8 cellular contexts compared by ENCODE assay signal in genomic region chr10:95260397-95260881, GRCh38. TPM values are rescaled to one million over a fixed set of nuclear protein-coding genes. Genes with fewer than 3 reads are reported as not detected.
DNase-seq lines count a peak whose midpoint lies in the region; ATAC-seq and TF ChIP-seq lines count a peak whose summit lies in the region.

No MANE protein-coding gene starts in this region.

- H3K27me3 Mint-ChIP-seq in naive thymus-derived CD8-positive, alpha-beta T cell = peaks cover 0 to 15% (median 4%) of the 10 kb centered on the region in 5 donors

- POLR2A ChIA-PET in naive thymus-derived CD8-positive, alpha-beta T cell (lab: Charles Lee) = no interaction called here

- H3K9me3 Mint-ChIP-seq in naive thymus-derived CD8-positive, alpha-beta T cell = peaks cover 0 to 8% (median 0%) of the 10 kb centered on the region in 9 donors

- peaks cover 0 to 7% (median 0%) of the 10 kb centered on the region in 4 donors for H3K4me1 Mint-ChIP-seq in naive thymus-derived CD8-positive, alpha-beta T cell

- no peak overlapping the region for H3K4me3 ChIP-seq in choroid plexus epithelial cell (ENCODE audit: low read depth, low read length)

- TF ChIP-seq CTCF in choroid plexus epithelial cell (conservative IDR thresholded peaks at IDR 0.05; ENCODE audit: low read depth, low read length) = no peak

- no peak overlapping the region for H3K4me3 Mint-ChIP-seq in naive thymus-derived CD8-positive, alpha-beta T cell

- H3K27ac Mint-ChIP-seq in naive thymus-derived CD8-positive, alpha-beta T cell = peak overlapping the region in 1 of 10 donors; percentile 15

- no peaks in the 10 kb centered on the region for H3K36me3 Mint-ChIP-seq in naive thymus-derived CD8-positive, alpha-beta T cell

- ATAC-seq in HG03442 (IDR thresholded peaks at IDR 0.05; ENCODE audit: unreplicated experiment) = peak; percentile 83
- no peak for ATAC-seq in GM18858 (IDR thresholded peaks at IDR 0.05; ENCODE audit: unreplicated experiment)
- ATAC-seq in naive thymus-derived CD8-positive, alpha-beta T cell = no peak

- DNase-seq in EH (ENCODE audit: low read depth) (peak; percentile 98), choroid plexus epithelial cell (ENCODE audit: low read depth) (peak; percentile 97), myocyte (ENCODE audit: low read depth) (peak; percentile 71), DMS153 (lab: John Stamatoyannopoulos, UW) (no peak), globus pallidus (ENCODE audit: low spot score) (no peak)
- DNase-seq in naive thymus-derived CD8-positive, alpha-beta T cell = no peak

RNA-seq across cellular contexts. Expression of gene PDLIM1, which starts 30.4 kb away (rescaled TPM):
- total RNA-seq in myocyte = 2.1 and 3.9 TPM in 2 replicates
- polyA plus RNA-seq in myocyte (2012) = 213 TPM
- 1 to 10 TPM; 4.5 TPM for total RNA-seq in naive thymus-derived CD8-positive, alpha-beta T cell
- polyA plus RNA-seq in naive thymus-derived CD8-positive, alpha-beta T cell = 10 to 100 TPM in 1 of 3 donors, 1 to 10 TPM in 1, under 1 TPM in 1; 0.48 to 15.2 (median 1.1) TPM

Comparison
In these comparisons a context has a peak if more than half of its experiments do, and no peak if none do; other contexts are left out.
1. DNase-seq: peak in EH (single experiment), choroid plexus epithelial cell (single experiment) and myocyte (single experiment); none in DMS153 (single experiment), globus pallidus (single experiment) and naive thymus-derived CD8-positive, alpha-beta T cell (0 of 10).